1 cellular context compared by ENCODE assay signal in the genomic region with DNA sequence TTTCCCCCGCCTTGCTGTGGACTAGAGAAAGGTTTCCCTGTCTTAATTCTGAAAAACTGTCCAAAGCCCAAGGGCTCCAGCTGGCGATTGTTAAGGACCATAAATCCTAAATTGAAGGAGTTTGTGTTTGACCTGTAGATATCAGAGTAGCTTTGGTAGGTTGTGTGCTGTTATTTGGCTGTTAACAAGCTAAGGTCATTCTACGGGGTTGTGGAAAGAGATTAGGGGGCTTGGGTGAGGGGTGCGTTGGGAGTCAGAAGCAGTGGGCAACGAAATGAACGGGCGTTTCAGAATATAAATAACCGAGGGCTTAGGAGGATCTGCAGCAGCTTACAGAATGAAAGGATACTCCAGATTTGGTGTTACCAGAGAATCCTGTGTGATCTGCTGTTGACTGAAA.
TF ChIP-seq lines count a peak whose summit lies in the region.

No MANE protein-coding gene starts in this region.

TF ChIP-seq in endothelial cell of umbilical vein, 7 proteins besides CTCF, POLR2A, EP300 and RAD21:
- TF ChIP-seq GATA2 (IDR thresholded peaks at IDR 0.05; ENCODE audit: insufficient read depth, insufficient read length, low read depth, low read length) (no peak), JUN (IDR thresholded peaks at IDR 0.05; ENCODE audit: borderline replicate concordance, insufficient read depth, insufficient read length, low read depth) (no peak), POLR2AphosphoS5 (IDR thresholded peaks at IDR 0.05; ENCODE audit: insufficient read depth, low read depth, low read length) (no peak), FOS (IDR thresholded peaks at IDR 0.05; ENCODE audit: borderline replicate concordance, insufficient read depth, low read length) (no peak), EZH2 (IDR thresholded peaks at IDR 0.05; ENCODE audit: borderline replicate concordance, low read depth, low read length, severe bottlenecking) (no peak), MYC (IDR thresholded peaks at IDR 0.05; ENCODE audit: low read depth, low read length) (no peak)
- TF ChIP-seq, protein P1, sequence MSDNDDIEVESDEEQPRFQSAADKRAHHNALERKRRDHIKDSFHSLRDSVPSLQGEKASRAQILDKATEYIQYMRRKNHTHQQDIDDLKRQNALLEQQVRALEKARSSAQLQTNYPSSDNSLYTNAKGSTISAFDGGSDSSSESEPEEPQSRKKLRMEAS (IDR thresholded peaks at IDR 0.05; ENCODE audit: insufficient read depth, insufficient read length): no peak
